Comparison of ENCODE assay signal across 1 cellular context in genomic region chr20:61718361-61718760, GRCh38.
TF ChIP-seq lines count a peak whose summit lies in the region.

No MANE protein-coding gene starts in this region.

TF ChIP-seq in GM23338, 12 proteins besides CTCF, POLR2A, EP300 and RAD21:
- TF ChIP-seq, protein P1, sequence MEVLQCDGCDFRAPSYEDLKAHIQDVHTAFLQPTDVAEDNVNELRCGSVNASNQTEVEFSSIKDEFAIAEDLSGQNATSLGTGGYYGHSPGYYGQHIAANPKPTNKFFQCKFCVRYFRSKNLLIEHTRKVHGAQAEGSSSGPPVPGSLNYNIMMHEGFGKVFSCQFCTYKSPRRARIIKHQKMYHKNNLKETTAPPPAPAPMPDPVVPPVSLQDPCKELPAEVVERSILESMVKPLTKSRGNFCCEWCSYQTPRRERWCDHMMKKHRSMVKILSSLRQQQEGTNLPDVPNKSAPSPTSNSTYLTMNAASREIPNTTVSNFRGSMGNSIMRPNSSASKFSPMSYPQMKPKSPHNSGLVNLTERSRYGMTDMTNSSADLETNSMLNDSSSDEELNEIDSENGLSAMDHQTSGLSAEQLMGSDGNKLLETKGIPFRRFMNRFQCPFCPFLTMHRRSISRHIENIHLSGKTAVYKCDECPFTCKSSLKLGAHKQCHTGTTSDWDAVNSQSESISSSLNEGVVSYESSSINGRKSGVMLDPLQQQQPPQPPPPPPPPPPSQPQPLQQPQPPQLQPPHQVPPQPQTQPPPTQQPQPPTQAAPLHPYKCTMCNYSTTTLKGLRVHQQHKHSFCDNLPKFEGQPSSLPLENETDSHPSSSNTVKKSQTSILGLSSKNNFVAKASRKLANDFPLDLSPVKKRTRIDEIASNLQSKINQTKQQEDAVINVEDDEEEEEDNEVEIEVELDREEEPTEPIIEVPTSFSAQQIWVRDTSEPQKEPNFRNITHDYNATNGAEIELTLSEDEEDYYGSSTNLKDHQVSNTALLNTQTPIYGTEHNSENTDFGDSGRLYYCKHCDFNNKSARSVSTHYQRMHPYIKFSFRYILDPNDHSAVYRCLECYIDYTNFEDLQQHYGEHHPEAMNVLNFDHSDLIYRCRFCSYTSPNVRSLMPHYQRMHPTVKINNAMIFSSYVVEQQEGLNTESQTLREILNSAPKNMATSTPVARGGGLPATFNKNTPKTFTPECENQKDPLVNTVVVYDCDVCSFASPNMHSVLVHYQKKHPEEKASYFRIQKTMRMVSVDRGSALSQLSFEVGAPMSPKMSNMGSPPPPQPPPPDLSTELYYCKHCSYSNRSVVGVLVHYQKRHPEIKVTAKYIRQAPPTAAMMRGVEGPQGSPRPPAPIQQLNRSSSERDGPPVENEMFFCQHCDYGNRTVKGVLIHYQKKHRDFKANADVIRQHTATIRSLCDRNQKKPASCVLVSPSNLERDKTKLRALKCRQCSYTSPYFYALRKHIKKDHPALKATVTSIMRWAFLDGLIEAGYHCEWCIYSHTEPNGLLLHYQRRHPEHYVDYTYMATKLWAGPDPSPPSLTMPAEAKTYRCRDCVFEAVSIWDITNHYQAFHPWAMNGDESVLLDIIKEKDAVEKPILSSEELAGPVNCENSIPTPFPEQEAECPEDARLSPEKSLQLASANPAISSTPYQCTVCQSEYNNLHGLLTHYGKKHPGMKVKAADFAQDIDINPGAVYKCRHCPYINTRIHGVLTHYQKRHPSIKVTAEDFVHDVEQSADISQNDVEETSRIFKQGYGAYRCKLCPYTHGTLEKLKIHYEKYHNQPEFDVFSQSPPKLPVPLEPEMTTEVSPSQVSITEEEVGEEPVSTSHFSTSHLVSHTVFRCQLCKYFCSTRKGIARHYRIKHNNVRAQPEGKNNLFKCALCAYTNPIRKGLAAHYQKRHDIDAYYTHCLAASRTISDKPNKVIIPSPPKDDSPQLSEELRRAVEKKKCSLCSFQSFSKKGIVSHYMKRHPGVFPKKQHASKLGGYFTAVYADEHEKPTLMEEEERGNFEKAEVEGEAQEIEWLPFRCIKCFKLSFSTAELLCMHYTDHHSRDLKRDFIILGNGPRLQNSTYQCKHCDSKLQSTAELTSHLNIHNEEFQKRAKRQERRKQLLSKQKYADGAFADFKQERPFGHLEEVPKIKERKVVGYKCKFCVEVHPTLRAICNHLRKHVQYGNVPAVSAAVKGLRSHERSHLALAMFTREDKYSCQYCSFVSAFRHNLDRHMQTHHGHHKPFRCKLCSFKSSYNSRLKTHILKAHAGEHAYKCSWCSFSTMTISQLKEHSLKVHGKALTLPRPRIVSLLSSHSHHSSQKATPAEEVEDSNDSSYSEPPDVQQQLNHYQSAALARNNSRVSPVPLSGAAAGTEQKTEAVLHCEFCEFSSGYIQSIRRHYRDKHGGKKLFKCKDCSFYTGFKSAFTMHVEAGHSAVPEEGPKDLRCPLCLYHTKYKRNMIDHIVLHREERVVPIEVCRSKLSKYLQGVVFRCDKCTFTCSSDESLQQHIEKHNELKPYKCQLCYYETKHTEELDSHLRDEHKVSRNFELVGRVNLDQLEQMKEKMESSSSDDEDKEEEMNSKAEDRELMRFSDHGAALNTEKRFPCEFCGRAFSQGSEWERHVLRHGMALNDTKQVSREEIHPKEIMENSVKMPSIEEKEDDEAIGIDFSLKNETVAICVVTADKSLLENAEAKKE (CRISPR knock-in tag; IDR thresholded peaks at IDR 0.05): no peak
- no peak for TF ChIP-seq EZH2phosphoT487 (IDR thresholded peaks at IDR 0.05; ENCODE audit: unreplicated experiment)
TF ChIP-seq in GM23338: peak in this region for 0.
